Comparison of ENCODE assay signal across 22 cellular contexts in the genomic region with DNA sequence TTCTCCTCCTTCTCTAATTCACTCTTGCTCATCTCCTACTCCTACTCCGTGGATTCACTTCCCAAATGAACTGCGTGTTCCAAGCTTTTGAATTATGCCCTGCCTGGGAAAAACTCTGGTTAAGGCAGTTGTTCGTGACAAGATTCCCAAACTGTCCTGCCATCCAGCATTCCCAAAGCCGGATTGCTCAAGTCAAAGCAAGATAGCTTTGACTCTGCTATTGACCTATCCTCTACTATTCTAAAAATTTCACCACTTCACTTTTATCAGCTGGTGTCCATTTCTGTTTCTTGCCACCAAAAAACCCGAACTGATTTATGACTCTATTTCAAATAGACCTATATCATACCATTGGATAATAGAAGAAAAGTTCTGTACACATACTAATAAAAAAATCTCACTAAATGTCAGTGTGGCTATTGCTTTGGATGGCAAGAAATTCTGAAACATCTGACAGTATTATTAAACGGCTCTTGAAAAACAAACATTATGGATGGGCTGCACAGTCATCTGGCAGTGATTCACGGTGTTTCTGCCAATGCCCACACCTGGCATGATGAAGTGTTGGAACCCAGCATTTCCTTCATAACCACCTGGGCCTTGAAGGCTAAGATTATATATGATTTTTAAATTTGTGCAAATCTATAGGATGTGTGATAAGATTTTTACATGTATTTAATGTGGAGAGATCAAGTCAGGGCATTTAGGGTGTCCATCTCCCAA.
"Had no signal": no experiment of that assay in that cellular context is flagged by ENCODE, and none has a peak within 500 bp of the region (broad histone marks: within the 10 kb centered on the region; RNA-seq: fewer than 3 reads in every experiment).

No MANE protein-coding gene starts in this region.

- DNase-seq: cortex of kidney; effector memory CD4-positive, alpha-beta T cell; esophagus squamous epithelium; foreskin fibroblast; immature natural killer cell; kidney; left cardiac atrium; left ventricle myocardium superior; mesendoderm; naive B cell; nephron progenitor cell; sigmoid colon; stimulated activated CD4-positive, alpha-beta T cell treated with anti-CD3 and anti-CD28 coated beads, Interleukin-12 subunit alpha, Interleukin-12 subunit beta, amount 100 ng/mL, for 4 hours; stimulated activated naive CD4-positive, alpha-beta T cell; stomach; substantia nigra; transverse colon had no signal

- H3K9ac ChIP-seq: parathyroid adenoma had no signal

- ATAC-seq: left cardiac atrium, left ventricle myocardium superior had no signal

- H2AFZ ChIP-seq: parathyroid adenoma had no signal

- H3K27me3 ChIP-seq: esophagus squamous epithelium, sigmoid colon, stomach, transverse colon had no signal

- H3K27ac ChIP-seq: esophagus squamous epithelium, parathyroid adenoma, sigmoid colon, skin epidermis, stomach, thoracic aorta, transverse colon had no signal

- FAIRE-seq: endometrium, kidney had no signal

- H3K4me3 ChIP-seq: esophagus squamous epithelium, lung, sigmoid colon, skin epidermis, stomach, thoracic aorta, transverse colon had no signal

- H3K4me1 ChIP-seq: sigmoid colon, stomach had no signal

- H3K36me3 Mint-ChIP-seq: immature natural killer cell, naive B cell had no signal

- H3K36me3 ChIP-seq: esophagus squamous epithelium, sigmoid colon, stomach, thoracic aorta, transverse colon had no signal

- H3K9me3 Mint-ChIP-seq: nephron progenitor cell had no signal

- H3K9me3 ChIP-seq: esophagus squamous epithelium, sigmoid colon, stomach, thoracic aorta, transverse colon had no signal

- H3K27ac Mint-ChIP-seq: immature natural killer cell, nephron progenitor cell had no signal

- H3K4me1 Mint-ChIP-seq: immature natural killer cell, naive B cell, nephron progenitor cell had no signal

- H3K4me3 Mint-ChIP-seq: immature natural killer cell, naive B cell, nephron progenitor cell had no signal

- H3K79me2 ChIP-seq: parathyroid adenoma had no signal
